In genomic region chr4:75007891-75008290, GRCh38 we compare ENCODE assay signal across 33 cellular contexts.
"Had no signal": no experiment of that assay in that cellular context is flagged by ENCODE, and none has a peak within 500 bp of the region (broad histone marks: within the 10 kb centered on the region; RNA-seq: fewer than 3 reads in every experiment).

No MANE protein-coding gene starts in this region.

- H3K4me1 Mint-ChIP-seq: activated naive CD4-positive, alpha-beta T cell treated with anti-CD3 and anti-CD28 coated beads, Interleukin-2, amount 50 U/mL, for 24 hours; activated naive CD8-positive, alpha-beta T cell treated with anti-CD3 and anti-CD28 coated beads, Interleukin-2, amount 10 ng/mL, durations not matched to agents 7 days and 5 days; activated T-helper 17 cell treated with anti-CD3 and anti-CD28 coated beads, Interleukin-2, amount 50 U/mL, for 72 hours had no signal

- H3K4me3 Mint-ChIP-seq: activated CD8-positive, alpha-beta T cell treated with anti-CD3 and anti-CD28 coated beads for 36 hours; activated naive CD4-positive, alpha-beta T cell treated with anti-CD3 and anti-CD28 coated beads, Interleukin-2, amount 50 U/mL, for 24 hours; activated naive CD8-positive, alpha-beta T cell treated with anti-CD3 and anti-CD28 coated beads, Interleukin-2, amount 10 ng/mL, durations not matched to agents 7 days and 5 days; activated T-cell treated with anti-CD3 and anti-CD28 coated beads, Interleukin-2, amount 50 U/mL, for 72 hours; activated T-helper 17 cell treated with anti-CD3 and anti-CD28 coated beads, Interleukin-2, amount 50 U/mL, for 72 hours had no signal

- ATAC-seq: activated CD8-positive, alpha-beta T cell treated with anti-CD3 and anti-CD28 coated beads for 36 hours; activated T-cell treated with anti-CD3 and anti-CD28 coated beads, Interleukin-2, amount 50 U/mL, for 72 hours; activated T-helper 17 cell treated with anti-CD3 and anti-CD28 coated beads, Interleukin-2, amount 50 U/mL, for 72 hours; Right ventricle myocardium inferior had no signal

- H3K9me3 ChIP-seq: ascending aorta, MG63 had no signal

- H3K27me3 ChIP-seq: ascending aorta, cardiac muscle cell, MG63 had no signal

- FAIRE-seq: RCC 7860 had no signal

- DNase-seq: activated CD4-positive, alpha-beta T cell treated with anti-CD3 and anti-CD28 coated beads for 1 hour; activated CD4-positive, alpha-beta T cell treated with anti-CD3 and anti-CD28 coated beads for 48 hours; activated CD4-positive, CD25-positive, alpha-beta regulatory T cell; activated CD8-positive, alpha-beta T cell treated with anti-CD3 and anti-CD28 coated beads for 36 hours; activated effector memory CD4-positive, alpha-beta T cell treated with anti-CD3 and anti-CD28 coated beads, Interleukin-2, amount 50 U/mL, for 16 hours; activated naive CD4-positive, alpha-beta T cell; activated naive CD8-positive, alpha-beta T cell treated with anti-CD3 and anti-CD28 coated beads, Interleukin-2, amount 10 ng/mL, durations not matched to agents 7 days and 5 days; activated T-cell treated with anti-CD3 and anti-CD28 coated beads, Interleukin-2, amount 50 U/mL, for 1 hour; activated T-cell treated with anti-CD3 and anti-CD28 coated beads, Interleukin-2, amount 50 U/mL, for 72 hours; amygdala; Kasumi-1; KBM-7; MG63; NCI-H1048; NCI-H1105 treated with DMSO at 0.1 percent for 48 hours; NCI-H1436; NCI-H2029; NCI-H510A; NCI-H526; NCI-H748 treated with DMSO at 0.1 percent for 48 hours; NK-92 treated with Interleukin-12 subunit alpha and Interleukin-12 subunit beta, amount 100 ng/mL, for 24 hours; PC-9; SIG-M5; SW 1271; T-helper 1 cell; T-helper 2 cell; T-helper 9 cell had no signal

- H3K36me3 ChIP-seq: cardiac muscle cell, MG63 had no signal

- H3K4me3 ChIP-seq: ascending aorta, cardiac muscle cell, MG63, PC-9 had no signal

- H3K27me3 Mint-ChIP-seq: activated CD8-positive, alpha-beta T cell treated with anti-CD3 and anti-CD28 coated beads for 36 hours; activated naive CD4-positive, alpha-beta T cell treated with anti-CD3 and anti-CD28 coated beads, Interleukin-2, amount 50 U/mL, for 24 hours; activated naive CD8-positive, alpha-beta T cell treated with anti-CD3 and anti-CD28 coated beads, Interleukin-2, amount 10 ng/mL, durations not matched to agents 7 days and 5 days; activated T-helper 17 cell treated with anti-CD3 and anti-CD28 coated beads, Interleukin-2, amount 50 U/mL, for 72 hours had no signal

- H3K36me3 Mint-ChIP-seq: activated naive CD4-positive, alpha-beta T cell treated with anti-CD3 and anti-CD28 coated beads, Interleukin-2, amount 50 U/mL, for 24 hours; activated naive CD8-positive, alpha-beta T cell treated with anti-CD3 and anti-CD28 coated beads, Interleukin-2, amount 10 ng/mL, durations not matched to agents 7 days and 5 days had no signal

- H3K27ac Mint-ChIP-seq: activated CD8-positive, alpha-beta T cell treated with anti-CD3 and anti-CD28 coated beads for 36 hours; activated naive CD4-positive, alpha-beta T cell treated with anti-CD3 and anti-CD28 coated beads, Interleukin-2, amount 50 U/mL, for 24 hours; activated naive CD8-positive, alpha-beta T cell treated with anti-CD3 and anti-CD28 coated beads, Interleukin-2, amount 10 ng/mL, durations not matched to agents 7 days and 5 days; activated T-cell treated with anti-CD3 and anti-CD28 coated beads, Interleukin-2, amount 50 U/mL, for 72 hours; activated T-helper 17 cell treated with anti-CD3 and anti-CD28 coated beads, Interleukin-2, amount 50 U/mL, for 72 hours had no signal
